ENCODE assay signal across 2 cellular contexts in the genomic region with DNA sequence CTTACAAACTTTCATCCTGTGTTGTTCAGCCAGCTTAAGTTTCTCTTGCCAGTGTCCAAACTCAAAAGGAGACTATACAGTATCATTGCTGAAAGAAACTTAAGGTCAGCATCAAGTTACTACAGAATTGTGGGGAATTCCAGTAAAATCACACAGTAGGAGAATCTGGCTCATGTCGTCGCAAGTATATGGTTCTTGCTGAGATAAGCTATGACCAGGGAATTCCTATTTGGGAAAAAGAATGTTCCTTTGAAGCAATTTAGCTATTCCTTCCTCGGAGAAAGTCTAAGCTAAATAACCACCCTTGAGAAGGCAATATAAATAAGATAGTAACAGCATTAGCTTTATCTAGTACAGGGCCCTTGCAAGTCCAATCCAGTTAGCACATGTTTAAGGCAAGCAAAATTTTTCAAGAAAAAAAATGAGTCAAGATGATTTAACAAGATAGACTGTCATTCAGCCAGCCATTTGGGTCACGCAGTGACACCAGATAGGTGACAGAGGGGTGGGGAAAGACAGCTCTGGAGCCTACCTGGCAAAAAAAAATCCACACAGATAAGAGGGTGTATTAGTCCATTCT.
TF ChIP-seq lines count a peak whose summit lies in the region.

No MANE protein-coding gene starts in this region.

TF ChIP-seq in liver, 16 proteins besides CTCF, POLR2A, EP300 and RAD21:
- TF ChIP-seq, protein P1, sequence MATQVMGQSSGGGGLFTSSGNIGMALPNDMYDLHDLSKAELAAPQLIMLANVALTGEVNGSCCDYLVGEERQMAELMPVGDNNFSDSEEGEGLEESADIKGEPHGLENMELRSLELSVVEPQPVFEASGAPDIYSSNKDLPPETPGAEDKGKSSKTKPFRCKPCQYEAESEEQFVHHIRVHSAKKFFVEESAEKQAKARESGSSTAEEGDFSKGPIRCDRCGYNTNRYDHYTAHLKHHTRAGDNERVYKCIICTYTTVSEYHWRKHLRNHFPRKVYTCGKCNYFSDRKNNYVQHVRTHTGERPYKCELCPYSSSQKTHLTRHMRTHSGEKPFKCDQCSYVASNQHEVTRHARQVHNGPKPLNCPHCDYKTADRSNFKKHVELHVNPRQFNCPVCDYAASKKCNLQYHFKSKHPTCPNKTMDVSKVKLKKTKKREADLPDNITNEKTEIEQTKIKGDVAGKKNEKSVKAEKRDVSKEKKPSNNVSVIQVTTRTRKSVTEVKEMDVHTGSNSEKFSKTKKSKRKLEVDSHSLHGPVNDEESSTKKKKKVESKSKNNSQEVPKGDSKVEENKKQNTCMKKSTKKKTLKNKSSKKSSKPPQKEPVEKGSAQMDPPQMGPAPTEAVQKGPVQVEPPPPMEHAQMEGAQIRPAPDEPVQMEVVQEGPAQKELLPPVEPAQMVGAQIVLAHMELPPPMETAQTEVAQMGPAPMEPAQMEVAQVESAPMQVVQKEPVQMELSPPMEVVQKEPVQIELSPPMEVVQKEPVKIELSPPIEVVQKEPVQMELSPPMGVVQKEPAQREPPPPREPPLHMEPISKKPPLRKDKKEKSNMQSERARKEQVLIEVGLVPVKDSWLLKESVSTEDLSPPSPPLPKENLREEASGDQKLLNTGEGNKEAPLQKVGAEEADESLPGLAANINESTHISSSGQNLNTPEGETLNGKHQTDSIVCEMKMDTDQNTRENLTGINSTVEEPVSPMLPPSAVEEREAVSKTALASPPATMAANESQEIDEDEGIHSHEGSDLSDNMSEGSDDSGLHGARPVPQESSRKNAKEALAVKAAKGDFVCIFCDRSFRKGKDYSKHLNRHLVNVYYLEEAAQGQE (IDR thresholded peaks at IDR 0.05) = peak; percentile 86
- peak in 1 of 2 donors; percentile 25 for TF ChIP-seq RXRA (IDR thresholded peaks at IDR 0.05)
- TF ChIP-seq HNF4A (conservative IDR thresholded peaks at IDR 0.05) = no peak
- peak; percentile 40 for TF ChIP-seq NR2F2 (IDR thresholded peaks at IDR 0.05)

TF ChIP-seq in HepG2, 621 proteins besides CTCF, POLR2A, EP300 and RAD21 (continued from another document):
- TF ChIP-seq, protein P2, sequence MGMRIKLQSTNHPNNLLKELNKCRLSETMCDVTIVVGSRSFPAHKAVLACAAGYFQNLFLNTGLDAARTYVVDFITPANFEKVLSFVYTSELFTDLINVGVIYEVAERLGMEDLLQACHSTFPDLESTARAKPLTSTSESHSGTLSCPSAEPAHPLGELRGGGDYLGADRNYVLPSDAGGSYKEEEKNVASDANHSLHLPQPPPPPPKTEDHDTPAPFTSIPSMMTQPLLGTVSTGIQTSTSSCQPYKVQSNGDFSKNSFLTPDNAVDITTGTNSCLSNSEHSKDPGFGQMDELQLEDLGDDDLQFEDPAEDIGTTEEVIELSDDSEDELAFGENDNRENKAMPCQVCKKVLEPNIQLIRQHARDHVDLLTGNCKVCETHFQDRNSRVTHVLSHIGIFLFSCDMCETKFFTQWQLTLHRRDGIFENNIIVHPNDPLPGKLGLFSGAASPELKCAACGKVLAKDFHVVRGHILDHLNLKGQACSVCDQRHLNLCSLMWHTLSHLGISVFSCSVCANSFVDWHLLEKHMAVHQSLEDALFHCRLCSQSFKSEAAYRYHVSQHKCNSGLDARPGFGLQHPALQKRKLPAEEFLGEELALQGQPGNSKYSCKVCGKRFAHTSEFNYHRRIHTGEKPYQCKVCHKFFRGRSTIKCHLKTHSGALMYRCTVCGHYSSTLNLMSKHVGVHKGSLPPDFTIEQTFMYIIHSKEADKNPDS (CRISPR knock-in tag; IDR thresholded peaks at IDR 0.05) = no peak
- TF ChIP-seq, protein P3, sequence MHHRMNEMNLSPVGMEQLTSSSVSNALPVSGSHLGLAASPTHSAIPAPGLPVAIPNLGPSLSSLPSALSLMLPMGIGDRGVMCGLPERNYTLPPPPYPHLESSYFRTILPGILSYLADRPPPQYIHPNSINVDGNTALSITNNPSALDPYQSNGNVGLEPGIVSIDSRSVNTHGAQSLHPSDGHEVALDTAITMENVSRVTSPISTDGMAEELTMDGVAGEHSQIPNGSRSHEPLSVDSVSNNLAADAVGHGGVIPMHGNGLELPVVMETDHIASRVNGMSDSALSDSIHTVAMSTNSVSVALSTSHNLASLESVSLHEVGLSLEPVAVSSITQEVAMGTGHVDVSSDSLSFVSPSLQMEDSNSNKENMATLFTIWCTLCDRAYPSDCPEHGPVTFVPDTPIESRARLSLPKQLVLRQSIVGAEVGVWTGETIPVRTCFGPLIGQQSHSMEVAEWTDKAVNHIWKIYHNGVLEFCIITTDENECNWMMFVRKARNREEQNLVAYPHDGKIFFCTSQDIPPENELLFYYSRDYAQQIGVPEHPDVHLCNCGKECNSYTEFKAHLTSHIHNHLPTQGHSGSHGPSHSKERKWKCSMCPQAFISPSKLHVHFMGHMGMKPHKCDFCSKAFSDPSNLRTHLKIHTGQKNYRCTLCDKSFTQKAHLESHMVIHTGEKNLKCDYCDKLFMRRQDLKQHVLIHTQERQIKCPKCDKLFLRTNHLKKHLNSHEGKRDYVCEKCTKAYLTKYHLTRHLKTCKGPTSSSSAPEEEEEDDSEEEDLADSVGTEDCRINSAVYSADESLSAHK (CRISPR knock-in tag; IDR thresholded peaks at IDR 0.05; ENCODE audit: borderline replicate concordance) = no peak
- no peak for TF ChIP-seq PAF1 (CRISPR knock-in tag; IDR thresholded peaks at IDR 0.05)
- no peak for TF ChIP-seq RXRA (CRISPR knock-in tag; IDR thresholded peaks at IDR 0.05)
- TF ChIP-seq ZNF17 (CRISPR knock-in tag; IDR thresholded peaks at IDR 0.05) = no peak
- TF ChIP-seq, protein P4, sequence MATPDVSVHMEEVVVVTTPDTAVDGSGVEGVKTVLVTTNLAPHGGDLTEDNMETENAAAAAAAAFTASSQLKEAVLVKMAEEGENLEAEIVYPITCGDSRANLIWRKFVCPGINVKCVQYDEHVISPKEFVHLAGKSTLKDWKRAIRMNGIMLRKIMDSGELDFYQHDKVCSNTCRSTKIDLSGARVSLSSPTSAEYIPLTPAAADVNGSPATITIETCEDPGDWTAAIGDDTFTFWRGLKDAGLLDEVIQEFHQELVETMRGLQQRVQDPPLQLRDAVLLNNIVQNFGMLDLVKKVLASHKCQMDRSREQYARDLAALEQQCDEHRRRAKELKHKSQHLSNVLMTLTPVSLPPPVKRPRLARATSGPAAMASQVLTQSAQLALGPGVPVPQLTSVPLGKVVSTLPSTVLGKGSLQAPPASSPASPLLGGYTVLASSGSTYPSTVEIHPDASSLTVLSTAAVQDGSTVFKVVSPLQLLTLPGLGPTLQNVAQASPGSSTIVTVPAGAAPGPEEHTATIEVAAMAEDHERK (CRISPR knock-in tag; IDR thresholded peaks at IDR 0.05; ENCODE audit: low read depth) = no peak
- TF ChIP-seq, protein P5, sequence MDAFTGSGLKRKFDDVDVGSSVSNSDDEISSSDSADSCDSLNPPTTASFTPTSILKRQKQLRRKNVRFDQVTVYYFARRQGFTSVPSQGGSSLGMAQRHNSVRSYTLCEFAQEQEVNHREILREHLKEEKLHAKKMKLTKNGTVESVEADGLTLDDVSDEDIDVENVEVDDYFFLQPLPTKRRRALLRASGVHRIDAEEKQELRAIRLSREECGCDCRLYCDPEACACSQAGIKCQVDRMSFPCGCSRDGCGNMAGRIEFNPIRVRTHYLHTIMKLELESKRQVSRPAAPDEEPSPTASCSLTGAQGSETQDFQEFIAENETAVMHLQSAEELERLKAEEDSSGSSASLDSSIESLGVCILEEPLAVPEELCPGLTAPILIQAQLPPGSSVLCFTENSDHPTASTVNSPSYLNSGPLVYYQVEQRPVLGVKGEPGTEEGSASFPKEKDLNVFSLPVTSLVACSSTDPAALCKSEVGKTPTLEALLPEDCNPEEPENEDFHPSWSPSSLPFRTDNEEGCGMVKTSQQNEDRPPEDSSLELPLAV (CRISPR knock-in tag; conservative IDR thresholded peaks at IDR 0.05; ENCODE audit: low read depth) = no peak
